In genomic region chr16:70251651-70252354, GRCh38 we compare ENCODE assay signal across 9 cellular contexts. TPM values are rescaled to one million over a fixed set of nuclear protein-coding genes. Genes with fewer than 3 reads are reported as not detected.
DNase-seq lines count a peak whose midpoint lies in the region; ATAC-seq, FAIRE-seq and TF ChIP-seq lines count a peak whose summit lies in the region.
"Had no signal": no experiment of that assay in that cellular context is flagged by ENCODE, and none has a peak within 500 bp of the region (broad histone marks: within the 10 kb centered on the region; RNA-seq: fewer than 3 reads in every experiment).

Gene EXOSC6 (minus strand): TSS chr16:70251940. CDS start chr16:70251900, 40 bp downstream.

- H3K27ac ChIP-seq in spleen: peak within 1 kb of the TSS; percentile 84 to 96 (median 92)

- H3K36me3 ChIP-seq in bronchial epithelial cell (ENCODE audit: control insufficient read depth, insufficient read depth, low read length) (peaks cover 36% of the 10 kb centered on the region), spleen (peaks cover 0 to 67% (median 48%) of the 10 kb centered on the region in 6 donors)

- intact Hi-C loops in spleen (cut with DNase I; ENCODE audit: low total_unique reads): no loop called here

- peak in 2 of 3 donors; percentile 34 to 62 for TF ChIP-seq POLR2A in spleen (IDR thresholded peaks at IDR 0.05)

- TF ChIP-seq CTCF in AG10803 (conservative IDR thresholded peaks at IDR 0.05; ENCODE audit: low read length) (peak; percentile 72), WI38 (IDR thresholded peaks at IDR 0.05; ENCODE audit: low read depth, low read length) (peak; percentile 90), bronchial epithelial cell (IDR thresholded peaks at IDR 0.05; ENCODE audit: insufficient read depth, low read length, severe bottlenecking) (peak; percentile 89), spleen (IDR thresholded peaks at IDR 0.05 in 8 of 11, conservative IDR thresholded peaks at IDR 0.05 in 3 of 11) (peak; percentile 74 to 98 (median 96))

- peaks cover 10 to 52% (median 31%) of the 10 kb centered on the region in 6 donors for H3K4me1 ChIP-seq in spleen

- H3K9me3 ChIP-seq in spleen: no peaks in the 10 kb centered on the region

- H3K27me3 ChIP-seq in bronchial epithelial cell (ENCODE audit: control insufficient read depth, insufficient read depth, low read length) (no peaks in the 10 kb centered on the region), spleen (replicated peaks in 1 of 7) (no peaks in the 10 kb centered on the region)

- peak; percentile 90 for ATAC-seq in GM19023 (IDR thresholded peaks at IDR 0.05; ENCODE audit: unreplicated experiment)
- ATAC-seq in HG03196 (IDR thresholded peaks at IDR 0.05; ENCODE audit: unreplicated experiment): peak; percentile 82

- DNase-seq in AG10803 (ENCODE audit: low read depth): peak; percentile 89
- DNase-seq in NCI-H2227 treated with DMSO at 0.1 percent for 48 hours (lab: John Stamatoyannopoulos, UW): peak; percentile 86
- DNase-seq in bronchial epithelial cell (ENCODE audit: low read depth): peak; percentile 82
- peak; percentile 90 for DNase-seq in inferior parietal cortex (ENCODE audit: extremely low spot score)
- DNase-seq in spleen: peak; percentile 97

- FAIRE-seq in bronchial epithelial cell (lab: Jason Lieb, UNC): no peak
- FAIRE-seq: colon had no signal

- WGBS in spleen, 5 donors: 2 to 7% (median 3%) methylated on average over 18 to 61 of the region's 61 CpGs

- H3K4me3 ChIP-seq in AG10803 (ENCODE audit: low read length): peak within 1 kb of the TSS; percentile 41
- peak within 1 kb of the TSS; percentile 60 for H3K4me3 ChIP-seq in WI38 (ENCODE audit: low read depth, low read length)
- peak within 1 kb of the TSS; percentile 61 for H3K4me3 ChIP-seq in bronchial epithelial cell (ENCODE audit: low read depth, low read length)
- H3K4me3 ChIP-seq in spleen: peak within 1 kb of the TSS; percentile 50 to 96 (median 81)

RNA-seq across cellular contexts. Expression of gene EXOSC6, which starts in this region (rescaled TPM):
- total RNA-seq in bronchial epithelial cell: 31.3 and 54.0 TPM in 2 replicates
- total RNA-seq in spleen: 10 to 100 TPM; 19.2 to 35.1 (median 24.8) TPM
- 10 to 100 TPM; 10.6 to 16.4 (median 11.6) TPM for polyA plus RNA-seq in spleen

Comparison
In these comparisons a context has a peak if more than half of its experiments do, and no peak if none do; other contexts are left out.
1. Peak in every context shown above with its lines: DNase-seq, ATAC-seq, H3K4me3 ChIP-seq and H3K27ac ChIP-seq.